Comparison of ENCODE assay signal across 8 cellular contexts in the genomic region with DNA sequence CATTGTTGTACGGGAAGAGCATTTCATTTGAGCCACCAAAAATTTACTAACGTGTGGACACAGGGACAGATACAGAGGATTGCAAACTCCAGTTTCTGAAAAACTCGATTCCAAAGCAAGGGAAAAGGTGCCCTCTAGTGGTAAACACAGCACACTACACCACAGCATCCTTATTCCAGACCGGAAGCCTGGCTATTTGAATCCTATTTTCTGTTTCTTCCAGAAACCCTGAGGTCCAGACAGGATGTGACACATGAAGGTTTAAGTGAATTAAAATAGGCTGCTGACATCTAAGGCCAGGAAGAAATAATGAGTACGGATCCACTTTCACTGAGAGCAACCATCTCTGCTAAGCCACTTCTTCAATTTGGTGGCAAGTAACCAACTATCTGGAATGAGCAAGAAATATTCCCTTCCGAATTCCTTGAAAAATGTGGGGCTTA. TPM values are rescaled to one million over a fixed set of nuclear protein-coding genes. Genes with fewer than 3 reads are reported as not detected.
DNase-seq lines count a peak whose midpoint lies in the region; ATAC-seq and TF ChIP-seq lines count a peak whose summit lies in the region.

No MANE protein-coding gene starts in this region.

- TF ChIP-seq CTCF in Calu3 (IDR thresholded peaks at IDR 0.05; ENCODE audit: unreplicated experiment) = peak; percentile 65
- TF ChIP-seq CTCF in natural killer cell (IDR thresholded peaks at IDR 0.05) = peak; percentile 99

- H3K27ac Mint-ChIP-seq in Calu3 (ENCODE audit: unreplicated experiment) = no peak overlapping the region
- H3K27ac Mint-ChIP-seq in activated CD4-positive, alpha-beta memory T cell treated with anti-CD3 and anti-CD28 coated beads for 36 hours = no peak overlapping the region
- no peak overlapping the region for H3K27ac Mint-ChIP-seq in natural killer cell

- CTCF ChIA-PET in Calu3 (lab: Charles Lee) = interaction anchor here (1.0 to 1.8 kb wide), 2 partner anchors 10 to 23 kb away, joined by 3 to 7 read pairs; no protein-coding TSS in a partner anchor
- CTCF ChIA-PET in activated CD4-positive, alpha-beta memory T cell treated with anti-CD3 and anti-CD28 coated beads for 36 hours (lab: Charles Lee) = interaction anchor here (0.7 to 7.1 kb wide), 14 partner anchors 8 to 635 kb away, joined by 3 to 63 read pairs (median 5); a partner anchor contains a TSS

- ATAC-seq in natural killer cell = peak; percentile 84 to 97 (median 89)

- DNase-seq in Calu3 (peak; percentile 45), HCEC 1CT (peak; percentile 74), NCI-H460 (ENCODE audit: extremely low read depth, low read depth) (peak; percentile 40), fibroblast of gingiva (ENCODE audit: low read depth) (peak; percentile 77), natural killer cell (peak; percentile 25), ureter (ENCODE audit: low spot score) (peak; percentile 64)
- DNase-seq in activated CD4-positive, alpha-beta memory T cell treated with anti-CD3 and anti-CD28 coated beads for 36 hours = peak; percentile 44
- DNase-seq in activated effector memory CD4-positive, alpha-beta T cell treated with anti-CD3 and anti-CD28 coated beads, Interleukin-2, amount 50 U/mL, for 16 hours = no peak

- H3K4me3 Mint-ChIP-seq in Calu3 (ENCODE audit: low read depth, unreplicated experiment) (no peak overlapping the region), natural killer cell (no peak overlapping the region)
- H3K4me3 Mint-ChIP-seq in activated CD4-positive, alpha-beta memory T cell treated with anti-CD3 and anti-CD28 coated beads for 36 hours = no peak overlapping the region

- H3K4me1 Mint-ChIP-seq in Calu3 (ENCODE audit: low read depth, unreplicated experiment) (peaks cover 9% of the 10 kb centered on the region), natural killer cell (peaks cover 5% of the 10 kb centered on the region in 2 donors)
- H3K4me1 Mint-ChIP-seq in activated CD4-positive, alpha-beta memory T cell treated with anti-CD3 and anti-CD28 coated beads for 36 hours (ENCODE audit: low read depth) = peaks cover 2% of the 10 kb centered on the region

- no TSS peak for BruUV-seq in Calu3 (replicated peaks; lab: Mats Ljungman, UMichigan)

- no peaks in the 10 kb centered on the region for H3K9me3 Mint-ChIP-seq in Calu3 (ENCODE audit: low read depth, unreplicated experiment)
- H3K9me3 Mint-ChIP-seq in activated CD4-positive, alpha-beta memory T cell treated with anti-CD3 and anti-CD28 coated beads for 36 hours = no peaks in the 10 kb centered on the region
- H3K9me3 Mint-ChIP-seq in natural killer cell = no peaks in the 10 kb centered on the region

- intact Hi-C loops in Calu3 (cut with micrococcal nuclease; ENCODE audit: unreplicated experiment) (loop anchor here (2.0 kb wide), 1 partner anchor 516 kb away; no protein-coding TSS in a partner anchor), natural killer cell (cut with micrococcal nuclease) (loop anchor here (1.0 kb wide), 2 partner anchors 436 to 515 kb away; no protein-coding TSS in a partner anchor)
- intact Hi-C loops in activated CD4-positive, alpha-beta memory T cell treated with anti-CD3 and anti-CD28 coated beads for 36 hours (cut with micrococcal nuclease) = loop anchor here (1.0 kb wide), 1 partner anchor 515 kb away; no protein-coding TSS in a partner anchor

- H3K27me3 Mint-ChIP-seq in Calu3 (ENCODE audit: unreplicated experiment) (no peaks in the 10 kb centered on the region), natural killer cell (ENCODE audit: low read depth in 2 of 2) (peaks cover 19 to 22% of the 10 kb centered on the region in 2 donors)
- peaks cover 16% of the 10 kb centered on the region for H3K27me3 Mint-ChIP-seq in activated CD4-positive, alpha-beta memory T cell treated with anti-CD3 and anti-CD28 coated beads for 36 hours

- POLR2A ChIA-PET in activated CD4-positive, alpha-beta memory T cell treated with anti-CD3 and anti-CD28 coated beads for 36 hours (lab: Charles Lee) = no interaction called here

- no peaks in the 10 kb centered on the region for H3K36me3 Mint-ChIP-seq in Calu3 (ENCODE audit: insufficient read depth, unreplicated experiment)
- H3K36me3 Mint-ChIP-seq in activated CD4-positive, alpha-beta memory T cell treated with anti-CD3 and anti-CD28 coated beads for 36 hours = no peaks in the 10 kb centered on the region
- no peaks in the 10 kb centered on the region for H3K36me3 Mint-ChIP-seq in natural killer cell

RNA-seq across cellular contexts. Expression of a gene that starts 31.8 kb away (rescaled TPM):
- 1.4 and 3.9 TPM in 2 replicates for total RNA-seq in Calu3 (2022)
- total RNA-seq in NCI-H460 (2014; rRNA removed; shearing (Covaris generic)) = 0.47 TPM in 1 of 2 replicates, not detected in the other
- 0.31 TPM in 1 of 2 replicates, not detected in the other for polyA plus RNA-seq in NCI-H460 (2014; cell fraction: nucleus; rRNA removed)
- total RNA-seq in activated CD4-positive, alpha-beta memory T cell treated with anti-CD3 and anti-CD28 coated beads for 36 hours = under 1 TPM; 0.68 to 0.97 TPM
- total RNA-seq in natural killer cell = 1 to 10 TPM in 2 of 3 donors, under 1 TPM in 1; 0.95 to 3.4 (median 3.2) TPM
- 2.3 TPM for total RNA-seq in ureter
